In genomic region chr2:30510409-30510808, GRCh38 we compare ENCODE assay signal across 26 cellular contexts.
DNase-seq lines count a peak whose midpoint lies in the region; TF ChIP-seq lines count a peak whose summit lies in the region.
"Had no signal": no experiment of that assay in that cellular context is flagged by ENCODE, and none has a peak within 500 bp of the region (broad histone marks: within the 10 kb centered on the region; RNA-seq: fewer than 3 reads in every experiment).

No MANE protein-coding gene starts in this region.

- H3K27me3 ChIP-seq in GM23248 (replicated peaks; ENCODE audit: insufficient read depth) (no peaks in the 10 kb centered on the region), PC-9 (ENCODE audit: insufficient read depth, low read depth) (no peaks in the 10 kb centered on the region), skeletal muscle tissue (ENCODE audit: control insufficient read depth in 3 of 3, insufficient read depth in 3 of 3, low read length in 3 of 3) (no peaks in the 10 kb centered on the region), osteoblast (ENCODE audit: insufficient read depth, low read length) (no peaks in the 10 kb centered on the region)
- H3K27me3 ChIP-seq: left lung, tibial artery had no signal

- peaks cover 33% of the 10 kb centered on the region for H3K4me1 ChIP-seq in GM23248 (ENCODE audit: insufficient read depth)
- peaks cover 50% of the 10 kb centered on the region for H3K4me1 ChIP-seq in PC-9 (replicated peaks; ENCODE audit: insufficient read depth)
- H3K4me1 ChIP-seq in skeletal muscle tissue (ENCODE audit: control insufficient read depth in 3 of 3, insufficient read depth in 3 of 3, low read length in 3 of 3) = peaks cover 25 to 29% (median 25%) of the 10 kb centered on the region in 3 donors
- H3K4me1 ChIP-seq in osteoblast (ENCODE audit: insufficient read depth, low read length) = peaks cover 19% of the 10 kb centered on the region

- H3K27ac ChIP-seq in GM23248 (0 out of 2 replicates have a peak overlapping the region, but pooled peaks have one; percentile 25), PC-9 (peak overlapping the region; percentile 56), skeletal muscle tissue (ENCODE audit: low read depth, low read length) (peak overlapping the region; percentile 21), osteoblast (ENCODE audit: low read depth, low read length) (no peak overlapping the region)
- H3K27ac ChIP-seq: tibial artery, WERI-Rb-1 had no signal

- H3K36me3 Mint-ChIP-seq in mesothelial cell of epicardium = peaks cover 12% of the 10 kb centered on the region
- H3K36me3 Mint-ChIP-seq: IgD-negative memory B cell had no signal

- H3K4me2 ChIP-seq in GM23248 (ENCODE audit: unreplicated experiment) (no peak overlapping the region), PC-9 (peak overlapping the region; percentile 63), osteoblast (ENCODE audit: insufficient read depth, low read length) (no peak overlapping the region)

- H3K9me3 Mint-ChIP-seq in mesothelial cell of epicardium = peaks cover 15% of the 10 kb centered on the region

- H3K9ac ChIP-seq in GM23248 = 0 out of 2 replicates have a peak overlapping the region, but pooled peaks have one; percentile 33
- no peak overlapping the region for H3K9ac ChIP-seq in skeletal muscle tissue (ENCODE audit: low read depth in 1 of 3, low read length in 3 of 3)

- H3F3A ChIP-seq in GM23248 (ENCODE audit: insufficient read depth) (peaks cover 11% of the 10 kb centered on the region), PC-9 (ENCODE audit: insufficient read depth, low read depth) (peaks cover 28% of the 10 kb centered on the region; the same call in 1 of the 2 replicates)

- H2AFZ ChIP-seq in GM23248 (no peak overlapping the region), PC-9 (no peak overlapping the region), osteoblast (ENCODE audit: low read length) (no peak overlapping the region)

- in situ Hi-C loops in GM23248 (cut with MboI) = no loop called here

- peaks cover 46% of the 10 kb centered on the region for H3K4me1 Mint-ChIP-seq in mesothelial cell of epicardium

- intact Hi-C loops in PC-9 (cut with micrococcal nuclease; ENCODE audit: unreplicated experiment) = loop anchor here (5.0 kb wide), 1 partner anchor 293 kb away; no protein-coding TSS in a partner anchor

- H3K27ac Mint-ChIP-seq in mesothelial cell of epicardium = peak overlapping the region; percentile 54
- H3K27ac Mint-ChIP-seq: activated naive CD8-positive, alpha-beta T cell treated with anti-CD3 and anti-CD28 coated beads for 36 hours; CD14-positive monocyte had no signal

- H3K79me2 ChIP-seq in GM23248 (ENCODE audit: insufficient read depth) = peaks cover 65% of the 10 kb centered on the region
- H3K79me2 ChIP-seq in PC-9 (ENCODE audit: low read depth) = peaks cover 73% of the 10 kb centered on the region
- H3K79me2 ChIP-seq in osteoblast (ENCODE audit: insufficient read depth, low read length) = peaks cover 36% of the 10 kb centered on the region

- H3K27me3 Mint-ChIP-seq in mesothelial cell of epicardium (ENCODE audit: low read depth) = no peaks in the 10 kb centered on the region
- H3K27me3 Mint-ChIP-seq: activated naive CD8-positive, alpha-beta T cell treated with anti-CD3 and anti-CD28 coated beads for 36 hours; IgD-negative memory B cell; naive thymus-derived CD8-positive, alpha-beta T cell had no signal

- no peaks in the 10 kb centered on the region for H4K20me1 ChIP-seq in GM23248 (ENCODE audit: insufficient read depth)
- H4K20me1 ChIP-seq in PC-9 (ENCODE audit: insufficient read depth) = no peaks in the 10 kb centered on the region; the same call in 1 of the 2 replicates
- peaks cover 12% of the 10 kb centered on the region for H4K20me1 ChIP-seq in osteoblast (ENCODE audit: insufficient read depth, low read length)

- H3K9me3 ChIP-seq in GM23248 (ENCODE audit: low read depth) (no peaks in the 10 kb centered on the region), PC-9 (ENCODE audit: insufficient read depth, low read depth) (no peaks in the 10 kb centered on the region), skeletal muscle tissue (ENCODE audit: control insufficient read depth in 3 of 3, low read length in 3 of 3) (no peaks in the 10 kb centered on the region), osteoblast (ENCODE audit: low read depth, low read length) (no peaks in the 10 kb centered on the region)

- H3K9me2 ChIP-seq in GM23248 (ENCODE audit: insufficient read depth) (no peaks in the 10 kb centered on the region), PC-9 (ENCODE audit: insufficient read depth) (no peaks in the 10 kb centered on the region)

- 62 to 64% methylated on average over 4 of the region's 4 CpGs for WGBS in GM23248 (ENCODE audit: low coverage in 1 of 2, low lambda C conversion rate in 2 of 2, missing lambda C conversion rate in 2 of 2), 2 experiments

- H3K4me3 ChIP-seq in GM23248 (no peak overlapping the region), PC-9 (no peak overlapping the region), skeletal muscle tissue (ENCODE audit: low read length in 3 of 3) (no peak overlapping the region), osteoblast (ENCODE audit: insufficient read depth, low read length) (no peak overlapping the region)
- H3K4me3 ChIP-seq: left lung, tibial artery had no signal

- TF ChIP-seq CTCF in PC-9 (conservative IDR thresholded peaks at IDR 0.05) (no peak), mesothelial cell of epicardium (IDR thresholded peaks at IDR 0.05; ENCODE audit: unreplicated experiment) (no peak), osteoblast (IDR thresholded peaks at IDR 0.05; ENCODE audit: extremely low read depth, low read depth, low read length) (no peak)

- POLR2A ChIA-PET in PC-9 (lab: Charles Lee; ENCODE audit: unreplicated experiment) = interaction anchor here (0.7 kb wide), 1 partner anchor 63 kb away, joined by 4 read pairs; the partner anchor contains the start of gene LCLAT1

- CTCF ChIA-PET in PC-9 (lab: Charles Lee) = no interaction called here

- H3K36me3 ChIP-seq in GM23248 (ENCODE audit: low read depth) (no peaks in the 10 kb centered on the region), PC-9 (ENCODE audit: low read depth) (no peaks in the 10 kb centered on the region), skeletal muscle tissue (ENCODE audit: control insufficient read depth in 3 of 3, insufficient read depth in 3 of 3, low read length in 3 of 3) (no peaks in the 10 kb centered on the region), osteoblast (ENCODE audit: insufficient read depth, low read length) (no peaks in the 10 kb centered on the region)
- H3K36me3 ChIP-seq: left lung, tibial artery, WERI-Rb-1 had no signal

- no TSS peak for BruUV-seq in PC-9 (replicated peaks; lab: Mats Ljungman, UMichigan)

- DNase-seq in GM23248 = no peak
- no peak for DNase-seq in PC-9
- no peak for DNase-seq in mesothelial cell of epicardium (ENCODE audit: low spot score in 2 of 2, unreplicated experiment in 2 of 2)
- no peak for DNase-seq in amygdala (lab: John Stamatoyannopoulos, UW)
- DNase-seq in pons (ENCODE audit: low spot score) = no peak
- no peak for DNase-seq in osteoblast (ENCODE audit: insufficient read length, low spot score, missing footprints)
- DNase-seq: activated CD4-positive, alpha-beta T cell treated with anti-CD3 and anti-CD28 coated beads for 48 hours; activated effector memory CD4-positive, alpha-beta T cell treated with Interleukin-2 at 50 U/mL for 16 hours; activated naive CD8-positive, alpha-beta T cell treated with anti-CD3 and anti-CD28 coated beads for 36 hours; activated T-cell treated with anti-CD3 and anti-CD28 coated beads, Interleukin-2, amount 50 U/mL, for 1 hour; DND-41; effector CD8-positive, alpha-beta T cell; GF-D8; left lung; naive thymus-derived CD8-positive, alpha-beta T cell; NCI-H1436 treated with DMSO at 0.1 percent for 48 hours; NCI-H226; SHP77; stimulated activated CD4-positive, alpha-beta T cell treated with anti-CD3 and anti-CD28 coated beads, Interleukin-12 subunit alpha, Interleukin-12 subunit beta, amount 100 ng/mL, for 4 hours; stimulated activated CD4-positive, alpha-beta T cell treated with anti-CD3 and anti-CD28 coated beads, Interleukin-4, amount 100 ng/mL, for 24 hours; SW 1271; WERI-Rb-1 had no signal

- no peak overlapping the region for H3K4me3 Mint-ChIP-seq in mesothelial cell of epicardium
- H3K4me3 Mint-ChIP-seq: activated naive CD8-positive, alpha-beta T cell treated with anti-CD3 and anti-CD28 coated beads for 36 hours; CD14-positive monocyte had no signal
